In the genomic region with DNA sequence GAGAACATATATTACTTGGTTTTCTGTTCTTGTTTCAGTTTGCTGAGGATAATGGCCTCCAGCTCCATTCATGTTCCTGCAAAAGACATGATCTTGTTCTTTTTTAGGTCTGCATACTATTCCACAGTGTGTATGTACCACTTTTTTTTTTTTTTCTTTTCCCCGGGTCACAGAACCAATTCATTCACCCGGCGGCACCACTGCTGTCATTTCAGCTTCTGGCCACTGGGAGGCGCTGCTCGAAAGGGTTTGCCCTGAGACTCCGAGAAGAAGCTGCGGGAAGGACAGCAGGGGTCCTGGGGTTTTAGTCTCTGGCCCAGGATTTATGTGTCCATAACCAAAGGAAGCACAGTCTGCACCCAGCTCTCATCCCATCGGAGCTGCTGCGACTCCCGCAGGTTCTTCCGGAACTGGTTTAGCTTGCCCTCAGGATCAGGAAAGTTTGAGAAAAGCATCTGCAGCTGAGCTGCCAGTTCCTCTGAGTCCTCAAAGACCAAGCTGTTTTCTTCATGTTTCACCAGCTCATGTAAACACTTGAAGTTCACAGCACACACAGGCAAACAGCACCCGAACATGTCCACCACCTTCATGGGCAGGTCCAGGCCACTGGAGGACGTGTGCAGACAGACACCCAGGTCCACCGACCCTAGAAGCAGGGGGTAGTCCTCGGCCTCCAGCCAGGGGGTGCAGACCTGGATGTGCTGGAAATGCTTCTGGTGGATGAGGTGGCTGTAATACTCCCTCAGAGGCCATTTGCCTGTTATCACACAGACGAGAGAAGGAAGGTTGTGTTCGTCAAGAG, we compare ENCODE assay signal across 8 cellular contexts.
DNase-seq lines count a peak whose midpoint lies in the region; ATAC-seq, FAIRE-seq and TF ChIP-seq lines count a peak whose summit lies in the region.
"Not testable (repeated sequence)": the region's sequence is repeated elsewhere in the genome, so short reads cannot be mapped to it uniquely, and the experiment has no call there.

No MANE protein-coding gene starts in this region.

- not testable (repeated sequence) for H3K9ac ChIP-seq in kidney (ENCODE audit: low read length in 2 of 2)

- H3K36me3 ChIP-seq in kidney (ENCODE audit: control insufficient read depth in 1 of 2, insufficient read depth in 2 of 2, low read length in 2 of 2); thoracic aorta: not testable (repeated sequence)

- DNase-seq in DMS53 (lab: John Stamatoyannopoulos, UW) (peak; percentile 42), LHCN-M2 (ENCODE audit: low read depth) (peak; percentile 13), T-helper 2 cell (peak in 3 of 5 experiments; percentile 12 to 35 (median 26)), activated T-helper 1 cell treated with Interleukin-2 at 50 U/mL for 16 hours (ENCODE audit: low read depth) (peak; percentile 23), sciatic nerve (ENCODE audit: low spot score) (peak; percentile 69)
- DNase-seq in effector CD4-positive, alpha-beta T cell = peak; percentile 19
- not testable (repeated sequence) for DNase-seq in kidney; thoracic aorta (ENCODE audit: low spot score)

- ATAC-seq in sciatic nerve; thoracic aorta (ENCODE audit: insufficient number of reproducible peaks, low FRiP score, low read depth): not testable (repeated sequence)

- intact Hi-C loops in kidney (cut with DNase I); sciatic nerve (cut with DNase I): not testable (repeated sequence)

- H3K27me3 ChIP-seq in thoracic aorta (replicated peaks; ENCODE audit: insufficient read depth) = not testable (repeated sequence)

- H3K4me3 ChIP-seq in kidney (ENCODE audit: low read length in 2 of 2) = not testable (repeated sequence)
- H3K4me3 ChIP-seq in thoracic aorta = peak overlapping the region; percentile 41

- H3K4me1 ChIP-seq in kidney (ENCODE audit: control insufficient read depth in 1 of 2, insufficient read depth in 1 of 2, low read depth in 1 of 2, low read length in 2 of 2); thoracic aorta (ENCODE audit: control insufficient read depth in 1 of 2, low read depth in 2 of 2): not testable (repeated sequence)

- FAIRE-seq in kidney (lab: Jason Lieb, UNC) = not testable (repeated sequence)

- not testable (repeated sequence) for H3K27ac ChIP-seq in kidney (ENCODE audit: low read depth in 2 of 2, low read length in 2 of 2); thoracic aorta

- TF ChIP-seq CTCF in kidney (IDR thresholded peaks at IDR 0.05; ENCODE audit: borderline replicate concordance, extremely low read depth, insufficient read depth) (peak; percentile 39), thoracic aorta (IDR thresholded peaks at IDR 0.05) (peak; percentile 88)

- not testable (repeated sequence) for H3K9me3 ChIP-seq in kidney (ENCODE audit: control insufficient read depth in 1 of 2, low read length in 2 of 2); thoracic aorta
